16 cellular contexts compared by ENCODE assay signal in the genomic region with DNA sequence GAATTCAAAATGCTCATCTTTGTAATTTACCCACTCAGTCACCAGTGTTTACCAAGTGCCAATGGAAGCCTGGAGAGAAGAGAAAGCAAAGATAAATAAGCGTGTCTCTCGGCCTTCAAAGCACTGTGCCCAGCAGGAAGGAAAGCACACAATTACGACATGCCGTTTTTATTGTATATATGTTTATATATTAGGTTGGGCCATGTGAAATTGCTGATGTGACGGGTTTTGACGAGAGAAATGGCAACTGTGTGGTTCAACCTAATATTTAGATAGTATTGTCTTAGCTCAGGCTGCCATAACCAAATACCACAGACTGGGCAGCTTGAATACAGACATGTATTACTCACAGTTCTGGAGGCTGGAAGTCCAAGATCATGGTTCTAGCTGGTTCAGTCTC.
"Had no signal": no experiment of that assay in that cellular context is flagged by ENCODE, and none has a peak within 500 bp of the region (broad histone marks: within the 10 kb centered on the region; RNA-seq: fewer than 3 reads in every experiment).

No MANE protein-coding gene starts in this region.

- H3K36me3 ChIP-seq: sigmoid colon had no signal

- H3K9me3 Mint-ChIP-seq: central memory CD8-positive, alpha-beta T cell had no signal

- H3K9me3 ChIP-seq: body of pancreas, sigmoid colon had no signal

- H3K4me3 Mint-ChIP-seq: activated B cell treated with CpG ODN at 0.5 μM for 24 hours; activated naive CD4-positive, alpha-beta T cell treated with anti-CD3 and anti-CD28 coated beads for 36 hours; activated T-helper 17 cell treated with anti-CD3 and anti-CD28 coated beads, Interleukin-2, amount 50 U/mL, for 72 hours; central memory CD8-positive, alpha-beta T cell; dendritic cell treated with granulocyte-macrophage colony-stimulating factor and Interleukin-4, amounts not matched to agents 40 ng/mL and 50 ng/mL, for 4 days had no signal

- DNase-seq: activated B cell treated with CpG ODN at 0.5 μM for 24 hours; activated CD4-positive, alpha-beta T cell treated with anti-CD3 and anti-CD28 coated beads, Interleukin-2, amount 50 U/mL, for 1 hour; activated naive CD4-positive, alpha-beta T cell treated with anti-CD3 and anti-CD28 coated beads for 36 hours; activated T-cell treated with anti-CD3 and anti-CD28 coated beads for 4 hours; body of pancreas; erythroblast; hippocampal formation; mesendoderm; sigmoid colon; stimulated activated CD4-positive, alpha-beta T cell treated with anti-CD3 and anti-CD28 coated beads, Interleukin-12 subunit alpha, Interleukin-12 subunit beta, amount 100 ng/mL, for 4 hours; stimulated activated CD4-positive, alpha-beta T cell treated with anti-CD3 and anti-CD28 coated beads, Interleukin-2, amount 100 ng/mL, for 48 hours; stimulated activated naive CD4-positive, alpha-beta T cell treated with Interleukin-2 at 50 U/mL for 16 hours; trophoblast cell had no signal

- H3K4me3 ChIP-seq: body of pancreas, sigmoid colon had no signal

- ATAC-seq: activated T-helper 17 cell treated with anti-CD3 and anti-CD28 coated beads, Interleukin-2, amount 50 U/mL, for 72 hours; body of pancreas had no signal

- H3K4me1 Mint-ChIP-seq: activated B cell treated with CpG ODN at 0.5 μM for 24 hours; activated T-helper 17 cell treated with anti-CD3 and anti-CD28 coated beads, Interleukin-2, amount 50 U/mL, for 72 hours; central memory CD8-positive, alpha-beta T cell had no signal

- H3K27me3 Mint-ChIP-seq: central memory CD8-positive, alpha-beta T cell; dendritic cell treated with granulocyte-macrophage colony-stimulating factor and Interleukin-4, amounts not matched to agents 40 ng/mL and 50 ng/mL, for 4 days had no signal

- H3K4me1 ChIP-seq: body of pancreas, sigmoid colon had no signal

- H3K27ac Mint-ChIP-seq: activated B cell treated with CpG ODN at 0.5 μM for 24 hours; activated naive CD4-positive, alpha-beta T cell treated with anti-CD3 and anti-CD28 coated beads for 36 hours; activated T-helper 17 cell treated with anti-CD3 and anti-CD28 coated beads, Interleukin-2, amount 50 U/mL, for 72 hours; dendritic cell treated with granulocyte-macrophage colony-stimulating factor and Interleukin-4, amounts not matched to agents 40 ng/mL and 50 ng/mL, for 4 days had no signal

- H3K27ac ChIP-seq: body of pancreas, sigmoid colon had no signal

- H3K27me3 ChIP-seq: body of pancreas, sigmoid colon had no signal
